In the genomic region with DNA sequence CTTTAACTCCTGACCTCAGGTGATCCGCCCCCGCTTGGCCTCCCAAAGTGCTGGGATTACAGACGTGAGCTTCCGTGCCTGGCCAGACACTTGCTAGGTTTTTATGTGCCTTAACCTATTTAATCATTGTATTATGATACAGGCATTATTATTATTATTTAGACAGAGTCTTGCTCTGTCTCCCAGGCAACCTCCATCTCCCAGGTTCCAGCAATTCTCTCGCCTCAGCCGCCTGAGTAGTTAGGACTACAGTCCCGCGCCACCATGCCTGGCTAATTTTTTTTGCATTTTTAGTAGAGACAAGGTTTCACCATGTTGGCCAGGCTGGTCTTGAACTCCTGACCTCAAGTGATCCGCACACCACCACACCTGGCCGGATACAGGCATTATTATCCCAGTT, we compare ENCODE assay signal across 4 cellular contexts. TPM values are rescaled to one million over a fixed set of nuclear protein-coding genes. Genes with fewer than 3 reads are reported as not detected.
"Had no signal": no experiment of that assay in that cellular context is flagged by ENCODE, and none has a peak within 500 bp of the region (broad histone marks: within the 10 kb centered on the region; RNA-seq: fewer than 3 reads in every experiment).

No MANE protein-coding gene starts in this region.

RNA-seq across cellular contexts. Expression of a gene that starts 6.0 kb away (rescaled TPM):
- total RNA-seq: GM23248, HFFc6 had no signal
- polyA plus RNA-seq: GM23248 had no signal

RNA-seq across cellular contexts. Expression of a gene that starts 11.5 kb away (rescaled TPM):
- total RNA-seq: H4, H7 had no signal
